Comparison of ENCODE assay signal across 1 cellular context in genomic region chr15:38254065-38254883, GRCh38.
TF ChIP-seq lines count a peak whose summit lies in the region.

No MANE protein-coding gene starts in this region.

TF ChIP-seq in K562, 482 proteins besides CTCF, POLR2A, EP300 and RAD21 (continued from another document and continues in another):
- no peak for TF ChIP-seq ZNF280A (IDR thresholded peaks at IDR 0.05; ENCODE audit: low read depth, partially characterized antibody)
- no peak for TF ChIP-seq ZNF232 (CRISPR knock-in tag; IDR thresholded peaks at IDR 0.05)
- TF ChIP-seq, protein P1, sequence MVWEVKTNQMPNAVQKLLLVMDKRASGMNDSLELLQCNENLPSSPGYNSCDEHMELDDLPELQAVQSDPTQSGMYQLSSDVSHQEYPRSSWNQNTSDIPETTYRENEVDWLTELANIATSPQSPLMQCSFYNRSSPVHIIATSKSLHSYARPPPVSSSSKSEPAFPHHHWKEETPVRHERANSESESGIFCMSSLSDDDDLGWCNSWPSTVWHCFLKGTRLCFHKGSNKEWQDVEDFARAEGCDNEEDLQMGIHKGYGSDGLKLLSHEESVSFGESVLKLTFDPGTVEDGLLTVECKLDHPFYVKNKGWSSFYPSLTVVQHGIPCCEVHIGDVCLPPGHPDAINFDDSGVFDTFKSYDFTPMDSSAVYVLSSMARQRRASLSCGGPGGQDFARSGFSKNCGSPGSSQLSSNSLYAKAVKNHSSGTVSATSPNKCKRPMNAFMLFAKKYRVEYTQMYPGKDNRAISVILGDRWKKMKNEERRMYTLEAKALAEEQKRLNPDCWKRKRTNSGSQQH (CRISPR knock-in tag; IDR thresholded peaks at IDR 0.05): no peak
- peak; percentile 66; the same call in 1 of the 2 replicates for TF ChIP-seq POLR2H (tag; IDR thresholded peaks at IDR 0.05; ENCODE audit: low read depth)
- TF ChIP-seq NCOA2 (IDR thresholded peaks at IDR 0.05; ENCODE audit: partially characterized antibody in 2 of 2): no peak
- no peak for TF ChIP-seq SRSF1 (IDR thresholded peaks at IDR 0.05; ENCODE audit: low read depth, low read length)
- TF ChIP-seq ZNF23 (CRISPR knock-in tag; IDR thresholded peaks at IDR 0.05): no peak
- peak; percentile 99 for TF ChIP-seq TOE1 (IDR thresholded peaks at IDR 0.05; ENCODE audit: borderline replicate concordance)
- TF ChIP-seq TOE1 (CRISPR knock-in tag; IDR thresholded peaks at IDR 0.05; ENCODE audit: borderline replicate concordance, low read depth): no peak
- TF ChIP-seq SMARCB1 (IDR thresholded peaks at IDR 0.05; ENCODE audit: insufficient read length, low read depth): no peak
- TF ChIP-seq LCOR (CRISPR knock-in tag; IDR thresholded peaks at IDR 0.05): no peak
- no peak for TF ChIP-seq KDM4B (IDR thresholded peaks at IDR 0.05; ENCODE audit: borderline replicate concordance in 2 of 2, low read depth in 1 of 2)
- no peak for TF ChIP-seq RCOR1 (IDR thresholded peaks at IDR 0.05; ENCODE audit: borderline replicate concordance in 1 of 2, low read depth in 2 of 2, low read length in 2 of 2)
- TF ChIP-seq PRPF4 (IDR thresholded peaks at IDR 0.05; ENCODE audit: insufficient read depth, low read depth, low read length, poor library complexity, severe bottlenecking): no peak
- TF ChIP-seq DACH1 (IDR thresholded peaks at IDR 0.05; ENCODE audit: partially characterized antibody): no peak
- TF ChIP-seq GTF2F1 (IDR thresholded peaks at IDR 0.05; ENCODE audit: low read depth, low read length): no peak
- peak; percentile 59 for TF ChIP-seq ZFP36 (IDR thresholded peaks at IDR 0.05; ENCODE audit: low read depth, low read length, partially characterized antibody)
- TF ChIP-seq STAT5A (IDR thresholded peaks at IDR 0.05; ENCODE audit: borderline replicate concordance, low read length): peak; percentile 12; the same call in 1 of the 2 replicates
- TF ChIP-seq, protein P2, sequence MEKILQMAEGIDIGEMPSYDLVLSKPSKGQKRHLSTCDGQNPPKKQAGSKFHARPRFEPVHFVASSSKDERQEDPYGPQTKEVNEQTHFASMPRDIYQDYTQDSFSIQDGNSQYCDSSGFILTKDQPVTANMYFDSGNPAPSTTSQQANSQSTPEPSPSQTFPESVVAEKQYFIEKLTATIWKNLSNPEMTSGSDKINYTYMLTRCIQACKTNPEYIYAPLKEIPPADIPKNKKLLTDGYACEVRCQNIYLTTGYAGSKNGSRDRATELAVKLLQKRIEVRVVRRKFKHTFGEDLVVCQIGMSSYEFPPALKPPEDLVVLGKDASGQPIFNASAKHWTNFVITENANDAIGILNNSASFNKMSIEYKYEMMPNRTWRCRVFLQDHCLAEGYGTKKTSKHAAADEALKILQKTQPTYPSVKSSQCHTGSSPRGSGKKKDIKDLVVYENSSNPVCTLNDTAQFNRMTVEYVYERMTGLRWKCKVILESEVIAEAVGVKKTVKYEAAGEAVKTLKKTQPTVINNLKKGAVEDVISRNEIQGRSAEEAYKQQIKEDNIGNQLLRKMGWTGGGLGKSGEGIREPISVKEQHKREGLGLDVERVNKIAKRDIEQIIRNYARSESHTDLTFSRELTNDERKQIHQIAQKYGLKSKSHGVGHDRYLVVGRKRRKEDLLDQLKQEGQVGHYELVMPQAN (IDR thresholded peaks at IDR 0.05; ENCODE audit: borderline replicate concordance): no peak
- TF ChIP-seq ZNF124 (CRISPR knock-in tag; IDR thresholded peaks at IDR 0.05): no peak
- peak; percentile 44 for TF ChIP-seq PRDM10 (IDR thresholded peaks at IDR 0.05; ENCODE audit: partially characterized antibody)
- TF ChIP-seq HMBOX1 (IDR thresholded peaks at IDR 0.05): no peak
- TF ChIP-seq TFAM (CRISPR knock-in tag; conservative IDR thresholded peaks at IDR 0.05): no peak
- TF ChIP-seq RBM14 (IDR thresholded peaks at IDR 0.05; ENCODE audit: borderline replicate concordance, insufficient read depth, low read depth, low read length): no peak
- no peak for TF ChIP-seq JUNB (CRISPR knock-in tag; conservative IDR thresholded peaks at IDR 0.05)
- TF ChIP-seq RFX7 (CRISPR knock-in tag; IDR thresholded peaks at IDR 0.05): no peak
- no peak for TF ChIP-seq TAF15 (IDR thresholded peaks at IDR 0.05; ENCODE audit: low read depth, low read length)
- no peak for TF ChIP-seq GATAD2A (IDR thresholded peaks at IDR 0.05)
- peak; percentile 72 for TF ChIP-seq ARID1B (IDR thresholded peaks at IDR 0.05)
- TF ChIP-seq TARDBP (IDR thresholded peaks at IDR 0.05): no peak
- TF ChIP-seq ZNF695 (CRISPR knock-in tag; IDR thresholded peaks at IDR 0.05): no peak
- TF ChIP-seq UBTF (IDR thresholded peaks at IDR 0.05; ENCODE audit: borderline replicate concordance in 1 of 2, low read depth in 2 of 2, low read length in 2 of 2): 0 out of 4 replicates have a peak, but pooled peaks of 1 of the 2 experiments have one; percentile 40
- TF ChIP-seq HMG20A (CRISPR knock-in tag; conservative IDR thresholded peaks at IDR 0.05): no peak
- TF ChIP-seq CBFA2T2 (conservative IDR thresholded peaks at IDR 0.05): peak; percentile 90
- TF ChIP-seq YY1 (IDR thresholded peaks at IDR 0.05; ENCODE audit: borderline replicate concordance in 1 of 3, control insufficient read depth in 1 of 3, extremely low read depth in 1 of 3, insufficient read depth in 3 of 3, insufficient read length in 1 of 3, insufficient replicate concordance in 2 of 3, low read depth in 1 of 3, low read length in 2 of 3): peak; percentile 37 to 92 (median 54)
- no peak for TF ChIP-seq ZNF766 (CRISPR knock-in tag; conservative IDR thresholded peaks at IDR 0.05)
- TF ChIP-seq TEAD4 (IDR thresholded peaks at IDR 0.05; ENCODE audit: low read length): peak; percentile 67
- no peak for TF ChIP-seq TEAD4 (CRISPR knock-in tag; IDR thresholded peaks at IDR 0.05; ENCODE audit: borderline replicate concordance)
- TF ChIP-seq NCOR1 (IDR thresholded peaks at IDR 0.05): no peak
- no peak for TF ChIP-seq ZNF197 (CRISPR knock-in tag; IDR thresholded peaks at IDR 0.05; ENCODE audit: low read depth)
- TF ChIP-seq RNF219 (CRISPR knock-in tag; IDR thresholded peaks at IDR 0.05): no peak
- TF ChIP-seq CBFB (CRISPR knock-in tag; IDR thresholded peaks at IDR 0.05): no peak
- peak; percentile 43 for TF ChIP-seq TAF9B (IDR thresholded peaks at IDR 0.05; ENCODE audit: partially characterized antibody)
- TF ChIP-seq ZNF324 (CRISPR knock-in tag; IDR thresholded peaks at IDR 0.05): no peak
- TF ChIP-seq ZNF263 (CRISPR knock-in tag; IDR thresholded peaks at IDR 0.05; ENCODE audit: borderline replicate concordance): no peak
- no peak for TF ChIP-seq HIVEP1 (CRISPR knock-in tag; IDR thresholded peaks at IDR 0.05)
- TF ChIP-seq ZBTB9 (CRISPR knock-in tag; IDR thresholded peaks at IDR 0.05): no peak
- TF ChIP-seq, protein P3, sequence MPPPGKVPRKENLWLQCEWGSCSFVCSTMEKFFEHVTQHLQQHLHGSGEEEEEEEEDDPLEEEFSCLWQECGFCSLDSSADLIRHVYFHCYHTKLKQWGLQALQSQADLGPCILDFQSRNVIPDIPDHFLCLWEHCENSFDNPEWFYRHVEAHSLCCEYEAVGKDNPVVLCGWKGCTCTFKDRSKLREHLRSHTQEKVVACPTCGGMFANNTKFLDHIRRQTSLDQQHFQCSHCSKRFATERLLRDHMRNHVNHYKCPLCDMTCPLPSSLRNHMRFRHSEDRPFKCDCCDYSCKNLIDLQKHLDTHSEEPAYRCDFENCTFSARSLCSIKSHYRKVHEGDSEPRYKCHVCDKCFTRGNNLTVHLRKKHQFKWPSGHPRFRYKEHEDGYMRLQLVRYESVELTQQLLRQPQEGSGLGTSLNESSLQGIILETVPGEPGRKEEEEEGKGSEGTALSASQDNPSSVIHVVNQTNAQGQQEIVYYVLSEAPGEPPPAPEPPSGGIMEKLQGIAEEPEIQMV (tag; conservative IDR thresholded peaks at IDR 0.05; ENCODE audit: low read depth): no peak
- TF ChIP-seq PHF8 (IDR thresholded peaks at IDR 0.05; ENCODE audit: borderline replicate concordance, low read length): no peak
